1 cellular context compared by ENCODE assay signal in the genomic region with DNA sequence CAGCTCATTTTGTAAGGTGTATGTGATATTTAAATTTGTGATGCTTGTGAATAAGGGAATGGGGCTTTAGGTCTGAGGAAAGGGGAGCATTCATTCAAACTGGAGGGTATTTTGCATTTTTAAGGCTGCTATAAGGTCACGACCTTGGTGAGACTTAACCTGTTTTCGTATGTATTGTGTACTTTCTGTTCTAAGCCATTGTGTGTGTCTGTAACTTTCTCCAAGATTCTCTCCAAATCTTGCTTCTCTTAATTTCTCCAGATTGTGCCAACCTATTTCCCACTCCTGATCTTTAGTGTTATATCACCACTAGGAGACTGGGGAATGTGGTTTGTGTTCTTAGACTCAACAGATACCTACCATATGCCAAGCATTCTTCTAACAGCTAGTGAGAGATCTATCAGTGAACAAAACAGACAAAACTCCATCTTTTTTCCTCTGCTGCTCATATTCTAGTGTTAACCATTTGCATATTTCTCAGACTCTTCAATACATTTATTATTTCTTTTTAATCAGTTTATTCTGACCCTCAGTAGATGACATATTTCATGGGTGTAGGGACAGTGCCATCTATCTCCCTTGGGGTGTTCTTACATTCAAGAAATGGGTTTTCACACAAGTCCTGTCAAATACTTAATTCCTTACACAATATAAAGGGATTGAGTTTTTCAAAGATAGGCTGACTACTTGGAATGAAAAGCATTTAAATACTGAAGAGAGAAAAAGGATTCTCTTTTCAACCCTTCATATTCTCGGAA.
TF ChIP-seq lines count a peak whose summit lies in the region.

No MANE protein-coding gene starts in this region.

TF ChIP-seq in H1, 55 proteins besides CTCF, POLR2A, EP300 and RAD21:
- TF ChIP-seq POU5F1 (IDR thresholded peaks at IDR 0.05; ENCODE audit: low read depth, low read length) (no peak), FOSL1 (IDR thresholded peaks at IDR 0.05; ENCODE audit: insufficient read depth, low read depth, low read length) (no peak), HDAC2 (IDR thresholded peaks at IDR 0.05; ENCODE audit: borderline replicate concordance in 1 of 2, low read depth in 2 of 2, low read length in 2 of 2) (no peak), CBX5 (IDR thresholded peaks at IDR 0.05; ENCODE audit: low read depth, low read length) (no peak), EZH2 (IDR thresholded peaks at IDR 0.05; ENCODE audit: low read depth, low read length, severe bottlenecking) (no peak), MAFK (IDR thresholded peaks at IDR 0.05; ENCODE audit: low read depth, low read length) (no peak), RXRA (IDR thresholded peaks at IDR 0.05; ENCODE audit: insufficient read depth, low read depth, low read length) (no peak)
- TF ChIP-seq, protein P1, sequence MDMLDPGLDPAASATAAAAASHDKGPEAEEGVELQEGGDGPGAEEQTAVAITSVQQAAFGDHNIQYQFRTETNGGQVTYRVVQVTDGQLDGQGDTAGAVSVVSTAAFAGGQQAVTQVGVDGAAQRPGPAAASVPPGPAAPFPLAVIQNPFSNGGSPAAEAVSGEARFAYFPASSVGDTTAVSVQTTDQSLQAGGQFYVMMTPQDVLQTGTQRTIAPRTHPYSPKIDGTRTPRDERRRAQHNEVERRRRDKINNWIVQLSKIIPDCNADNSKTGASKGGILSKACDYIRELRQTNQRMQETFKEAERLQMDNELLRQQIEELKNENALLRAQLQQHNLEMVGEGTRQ (IDR thresholded peaks at IDR 0.05; ENCODE audit: low read length) = no peak
- TF ChIP-seq, protein P2, sequence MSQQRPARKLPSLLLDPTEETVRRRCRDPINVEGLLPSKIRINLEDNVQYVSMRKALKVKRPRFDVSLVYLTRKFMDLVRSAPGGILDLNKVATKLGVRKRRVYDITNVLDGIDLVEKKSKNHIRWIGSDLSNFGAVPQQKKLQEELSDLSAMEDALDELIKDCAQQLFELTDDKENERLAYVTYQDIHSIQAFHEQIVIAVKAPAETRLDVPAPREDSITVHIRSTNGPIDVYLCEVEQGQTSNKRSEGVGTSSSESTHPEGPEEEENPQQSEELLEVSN (IDR thresholded peaks at IDR 0.05) = no peak
